ENCODE assay signal across 20 cellular contexts in the genomic region with DNA sequence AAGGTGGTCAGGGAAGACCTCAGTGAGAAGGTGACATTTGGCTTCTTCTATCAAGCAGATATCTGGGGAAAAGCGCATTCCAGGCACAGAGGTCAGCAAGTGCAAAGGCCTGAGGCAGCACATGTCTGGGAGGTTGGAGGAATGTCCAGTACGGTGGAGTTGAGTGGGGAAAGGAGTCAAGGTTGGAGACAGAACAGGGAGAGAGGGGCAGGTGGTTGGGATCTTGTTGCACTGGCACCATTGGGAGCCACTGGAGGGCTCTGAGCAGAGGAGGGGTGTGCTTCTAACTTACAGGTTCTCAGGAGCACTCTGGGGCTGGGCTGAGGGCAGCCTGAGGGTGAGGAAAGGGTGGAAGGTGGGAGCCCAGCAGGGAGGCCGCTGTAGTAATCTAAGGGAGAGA. TPM values are rescaled to one million over a fixed set of nuclear protein-coding genes. Genes with fewer than 3 reads are reported as not detected.
DNase-seq lines count a peak whose midpoint lies in the region; ATAC-seq and TF ChIP-seq lines count a peak whose summit lies in the region.
"Had no signal": no experiment of that assay in that cellular context is flagged by ENCODE, and none has a peak within 500 bp of the region (broad histone marks: within the 10 kb centered on the region; RNA-seq: fewer than 3 reads in every experiment).

No MANE protein-coding gene starts in this region.

- ATAC-seq in WTC11 (no peak), GM21447 (IDR thresholded peaks at IDR 0.05; ENCODE audit: unreplicated experiment) (no peak), gastrocnemius medialis (no peak), GM21529 (IDR thresholded peaks at IDR 0.05; ENCODE audit: unreplicated experiment) (no peak)
- ATAC-seq: GM23338 had no signal

- H3K4me1 ChIP-seq in right atrium auricular region (peaks cover 0 to 6% of the 10 kb centered on the region in 2 donors), left ventricle myocardium inferior (peaks cover 5% of the 10 kb centered on the region), esophagus squamous epithelium (no peaks in the 10 kb centered on the region), gastrocnemius medialis (no peaks in the 10 kb centered on the region)
- H3K4me1 ChIP-seq: adrenal gland had no signal

- H3K27ac ChIP-seq in right atrium auricular region (no peak overlapping the region), left ventricle myocardium inferior (replicated peaks) (no peak overlapping the region), esophagus squamous epithelium (no peak overlapping the region), gastrocnemius medialis (no peak overlapping the region)
- H3K27ac ChIP-seq: HL-60, SK-N-MC, spleen had no signal

- POLR2A ChIA-PET in WTC11 (lab: Charles Lee), result no interaction called here

- H3K4me1 Mint-ChIP-seq in WTC11, result peaks cover 14% of the 10 kb centered on the region

- TF ChIP-seq CTCF in right atrium auricular region (IDR thresholded peaks at IDR 0.05), result no peak
- no peak for TF ChIP-seq CTCF in left ventricle myocardium inferior (IDR thresholded peaks at IDR 0.05; ENCODE audit: borderline replicate concordance)
- TF ChIP-seq CTCF in WTC11 (IDR thresholded peaks at IDR 0.05), result no peak
- no peak for TF ChIP-seq CTCF in esophagus squamous epithelium (IDR thresholded peaks at IDR 0.05)
- no peak for TF ChIP-seq CTCF in gastrocnemius medialis (IDR thresholded peaks at IDR 0.05 in 4 of 5, conservative IDR thresholded peaks at IDR 0.05 in 1 of 5)

- H3K27me3 ChIP-seq in right atrium auricular region (no peaks in the 10 kb centered on the region), left ventricle myocardium inferior (ENCODE audit: low read depth) (no peaks in the 10 kb centered on the region), esophagus squamous epithelium (no peaks in the 10 kb centered on the region), gastrocnemius medialis (no peaks in the 10 kb centered on the region)
- H3K27me3 ChIP-seq: adrenal gland, spleen had no signal

- in situ Hi-C loops in gastrocnemius medialis (cut with MboI; ENCODE audit: low sequenced_read_pairs in 4 of 4), result loop anchor here in 3 of 4 donors (5.0 to 10.0 kb wide), 2 partner anchors 151 to 153 kb away; no protein-coding TSS in a partner anchor

- intact Hi-C loops in left ventricle myocardium inferior (cut with micrococcal nuclease) (loop anchor here (5.0 kb wide), 1 partner anchor 153 kb away; no protein-coding TSS in a partner anchor), esophagus squamous epithelium (cut with DNase I) (loop anchor here (5.0 kb wide), 1 partner anchor 138 kb away; the partner anchor contains the start of gene TXNRD1), gastrocnemius medialis (cut with DNase I; ENCODE audit: low total_unique reads) (no loop called here)

- CTCF ChIA-PET in WTC11 (lab: Charles Lee), result no interaction called here

- 88 to 96% methylated on average over 3 of the region's 3 CpGs for WGBS in esophagus squamous epithelium, 2 donors

- TF ChIP-seq POLR2A in esophagus squamous epithelium (IDR thresholded peaks at IDR 0.05) (no peak), gastrocnemius medialis (IDR thresholded peaks at IDR 0.05) (no peak)

- peaks cover 6% of the 10 kb centered on the region for H3K9me3 Mint-ChIP-seq in WTC11

- H3K27me3 Mint-ChIP-seq in WTC11 (ENCODE audit: low read depth), result no peaks in the 10 kb centered on the region

- H3K27ac Mint-ChIP-seq in WTC11, result no peak overlapping the region
- H3K27ac Mint-ChIP-seq: GM23338 had no signal

- no peak overlapping the region for H3K4me3 ChIP-seq in right atrium auricular region
- H3K4me3 ChIP-seq in left ventricle myocardium inferior, result no peak overlapping the region
- H3K4me3 ChIP-seq in esophagus squamous epithelium, result no peak overlapping the region
- no peak overlapping the region for H3K4me3 ChIP-seq in gastrocnemius medialis
- H3K4me3 ChIP-seq: adrenal gland, coronary artery, GM23338, SK-N-MC, spleen had no signal

- H3K9me3 ChIP-seq in right atrium auricular region, result peaks cover 0 to 8% of the 10 kb centered on the region in 2 donors
- H3K9me3 ChIP-seq in left ventricle myocardium inferior (replicated peaks), result peaks cover 8% of the 10 kb centered on the region
- no peaks in the 10 kb centered on the region for H3K9me3 ChIP-seq in esophagus squamous epithelium
- no peaks in the 10 kb centered on the region for H3K9me3 ChIP-seq in gastrocnemius medialis
- H3K9me3 ChIP-seq: adrenal gland had no signal

- H3K36me3 ChIP-seq in right atrium auricular region (peaks cover 45% of the 10 kb centered on the region), left ventricle myocardium inferior (peaks cover 20% of the 10 kb centered on the region), esophagus squamous epithelium (peaks cover 0 to 45% (median 0%) of the 10 kb centered on the region in 3 donors), gastrocnemius medialis (peaks cover 0 to 43% of the 10 kb centered on the region in 2 donors)

- H3K36me3 Mint-ChIP-seq in WTC11, result peaks cover 11% of the 10 kb centered on the region

- DNase-seq in right atrium auricular region (ENCODE audit: low spot score) (peak; percentile 56), left ventricle myocardium inferior (no peak), WTC11 (ENCODE audit: low spot score) (no peak), islet precursor cell (peak; percentile 80), esophagus squamous epithelium (lab: John Stamatoyannopoulos, UW) (no peak), gastrocnemius medialis (no peak)
- DNase-seq: activated CD4-positive, alpha-beta T cell treated with anti-CD3 and anti-CD28 coated beads for 1 hour; kidney glomerular epithelial cell; NCI-H1417; NCI-H510A; NK-92 treated with Interleukin-12 subunit alpha and Interleukin-12 subunit beta, amount 100 ng/mL, for 24 hours; spleen; stimulated activated CD4-positive, alpha-beta T cell treated with anti-CD3 and anti-CD28 coated beads, Interleukin-4, amount 100 ng/mL, for 4 hours had no signal

- no peak overlapping the region for H3K4me3 Mint-ChIP-seq in WTC11
- H3K4me3 Mint-ChIP-seq: GM23338 had no signal

TF ChIP-seq in WTC11, 78 proteins besides CTCF, POLR2A, EP300 and RAD21:
- TF ChIP-seq GTF2I (CRISPR knock-in tag; conservative IDR thresholded peaks at IDR 0.05) (0 out of 2 replicates have a peak, but pooled peaks have one; percentile 39), FOXP1 (CRISPR knock-in tag; IDR thresholded peaks at IDR 0.05; ENCODE audit: borderline replicate concordance) (no peak), ATF1 (CRISPR knock-in tag; IDR thresholded peaks at IDR 0.05) (no peak), ZBTB43 (CRISPR knock-in tag; IDR thresholded peaks at IDR 0.05) (no peak), NR1H2 (CRISPR knock-in tag; IDR thresholded peaks at IDR 0.05) (no peak), ESRRA (CRISPR knock-in tag; IDR thresholded peaks at IDR 0.05; ENCODE audit: borderline replicate concordance) (no peak)
- TF ChIP-seq, protein P1, sequence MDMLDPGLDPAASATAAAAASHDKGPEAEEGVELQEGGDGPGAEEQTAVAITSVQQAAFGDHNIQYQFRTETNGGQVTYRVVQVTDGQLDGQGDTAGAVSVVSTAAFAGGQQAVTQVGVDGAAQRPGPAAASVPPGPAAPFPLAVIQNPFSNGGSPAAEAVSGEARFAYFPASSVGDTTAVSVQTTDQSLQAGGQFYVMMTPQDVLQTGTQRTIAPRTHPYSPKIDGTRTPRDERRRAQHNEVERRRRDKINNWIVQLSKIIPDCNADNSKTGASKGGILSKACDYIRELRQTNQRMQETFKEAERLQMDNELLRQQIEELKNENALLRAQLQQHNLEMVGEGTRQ (CRISPR knock-in tag; IDR thresholded peaks at IDR 0.05), result no peak
- TF ChIP-seq, protein P2, sequence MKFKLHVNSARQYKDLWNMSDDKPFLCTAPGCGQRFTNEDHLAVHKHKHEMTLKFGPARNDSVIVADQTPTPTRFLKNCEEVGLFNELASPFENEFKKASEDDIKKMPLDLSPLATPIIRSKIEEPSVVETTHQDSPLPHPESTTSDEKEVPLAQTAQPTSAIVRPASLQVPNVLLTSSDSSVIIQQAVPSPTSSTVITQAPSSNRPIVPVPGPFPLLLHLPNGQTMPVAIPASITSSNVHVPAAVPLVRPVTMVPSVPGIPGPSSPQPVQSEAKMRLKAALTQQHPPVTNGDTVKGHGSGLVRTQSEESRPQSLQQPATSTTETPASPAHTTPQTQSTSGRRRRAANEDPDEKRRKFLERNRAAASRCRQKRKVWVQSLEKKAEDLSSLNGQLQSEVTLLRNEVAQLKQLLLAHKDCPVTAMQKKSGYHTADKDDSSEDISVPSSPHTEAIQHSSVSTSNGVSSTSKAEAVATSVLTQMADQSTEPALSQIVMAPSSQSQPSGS (CRISPR knock-in tag; IDR thresholded peaks at IDR 0.05; ENCODE audit: borderline replicate concordance, low read depth), result no peak
- TF ChIP-seq, protein P3, sequence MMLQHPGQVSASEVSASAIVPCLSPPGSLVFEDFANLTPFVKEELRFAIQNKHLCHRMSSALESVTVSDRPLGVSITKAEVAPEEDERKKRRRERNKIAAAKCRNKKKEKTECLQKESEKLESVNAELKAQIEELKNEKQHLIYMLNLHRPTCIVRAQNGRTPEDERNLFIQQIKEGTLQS (CRISPR knock-in tag; conservative IDR thresholded peaks at IDR 0.05), result no peak

RNA-seq across cellular contexts. Expression of gene EID3, which starts 52.1 kb away (rescaled TPM):
- total RNA-seq in right atrium auricular region (1 to 10 TPM; 2.9 to 3.3 TPM), left ventricle myocardium inferior (0.60 TPM), WTC11 (2021) (2.0 to 3.2 TPM (median 2.5 TPM) in 3 replicates), esophagus squamous epithelium (10 to 100 TPM in 2 of 4 donors, 1 to 10 TPM in 2; 1.8 to 17.1 (median 7.0) TPM), gastrocnemius medialis (1 to 10 TPM in 2 of 4 donors, under 1 TPM in 2; 0.51 to 3.4 (median 1.00) TPM)

Comparison
In these comparisons a context has a peak if more than half of its experiments do, and no peak if none do; other contexts are left out.
1. DNase-seq: peak in right atrium auricular region (single experiment) and islet precursor cell (single experiment); none in left ventricle myocardium inferior (single experiment), WTC11 (single experiment), esophagus squamous epithelium (single experiment) and gastrocnemius medialis (0 of 2).